Comparison of ENCODE assay signal across 8 cellular contexts in the genomic region with DNA sequence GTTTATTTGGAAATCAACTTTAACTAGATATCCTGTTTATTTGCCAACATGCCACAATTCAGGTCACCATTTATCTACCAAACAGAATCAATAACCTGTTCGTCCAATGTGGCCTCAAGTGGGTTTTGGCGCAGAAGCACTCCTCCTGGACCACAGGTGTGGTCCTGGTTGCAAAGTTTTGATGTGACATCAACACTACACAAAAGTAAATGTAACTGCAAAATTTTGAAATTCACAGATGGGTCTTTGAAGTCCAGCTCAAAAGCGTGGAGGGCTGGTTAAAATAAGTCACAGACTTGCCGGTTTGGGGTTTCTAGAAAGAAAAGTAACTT. TPM values are rescaled to one million over a fixed set of nuclear protein-coding genes. Genes with fewer than 3 reads are reported as not detected.
DNase-seq lines count a peak whose midpoint lies in the region; TF ChIP-seq lines count a peak whose summit lies in the region.

No MANE protein-coding gene starts in this region.

- no peaks in the 10 kb centered on the region for H3K36me3 Mint-ChIP-seq in T-helper 2 cell treated with Interferon-gamma antibody and Interleukin-4, amounts not matched to agents 5 μg/mL and 100 μg/mL, for 36 hours (ENCODE audit: low read depth)

- 37 to 45% (median 39%) methylated on average over 4 of the region's 4 CpGs for WGBS in stomach, 5 donors

- H3K27ac Mint-ChIP-seq in T-helper 2 cell treated with Interferon-gamma antibody and Interleukin-4, amounts not matched to agents 5 μg/mL and 100 μg/mL, for 36 hours = no peak overlapping the region

- H3K27me3 ChIP-seq in iPS-15b (ENCODE audit: control insufficient read depth, insufficient read depth, low read length) (peaks cover 6% of the 10 kb centered on the region), stomach (no peaks in the 10 kb centered on the region)

- TF ChIP-seq EP300 in stomach (IDR thresholded peaks at IDR 0.05) = no peak

- H3K27ac ChIP-seq in stomach = peak overlapping the region in 4 of 5 donors; percentile 90 to 97 (median 94)

- H3K4me3 ChIP-seq in WI38 (ENCODE audit: low read depth, low read length) (peak overlapping the region; percentile 78), iPS-15b (ENCODE audit: low read depth, low read length) (peak overlapping the region; percentile 69), stomach (peak overlapping the region; percentile 73 to 92 (median 83))

- H3K4me1 ChIP-seq in iPS-15b (ENCODE audit: control insufficient read depth, insufficient read depth, low read length) = peaks cover 4% of the 10 kb centered on the region
- H3K4me1 ChIP-seq in stomach = peaks cover 0 to 31% (median 10%) of the 10 kb centered on the region in 4 donors

- peak overlapping the region; percentile 87 for H3K4me3 Mint-ChIP-seq in T-helper 2 cell treated with Interferon-gamma antibody and Interleukin-4, amounts not matched to agents 5 μg/mL and 100 μg/mL, for 36 hours

- H3K27me3 Mint-ChIP-seq in T-helper 2 cell treated with Interferon-gamma antibody and Interleukin-4, amounts not matched to agents 5 μg/mL and 100 μg/mL, for 36 hours (ENCODE audit: low read depth) = peaks cover 5% of the 10 kb centered on the region

- no peak for TF ChIP-seq POLR2A in stomach (IDR thresholded peaks at IDR 0.05)

- DNase-seq in T-helper 2 cell treated with Interferon-gamma antibody and Interleukin-4, amounts not matched to agents 5 μg/mL and 100 μg/mL, for 36 hours (ENCODE audit: low spot score) = no peak
- DNase-seq in T-helper 2 cell = no peak
- no peak for DNase-seq in stomach
- no peak for DNase-seq in HPDE6-E6E7 (ENCODE audit: extremely low spot score)
- no peak for DNase-seq in NOMO-1 (lab: John Stamatoyannopoulos, UW; ENCODE audit: unreplicated experiment in 2 of 2)
- no peak for DNase-seq in HUDEP-2 (lab: John Stamatoyannopoulos, UW; ENCODE audit: unreplicated experiment in 76 of 76)

- H3K9me3 ChIP-seq in iPS-15b (ENCODE audit: control insufficient read depth, insufficient read depth, low read length) (no peaks in the 10 kb centered on the region), stomach (no peaks in the 10 kb centered on the region)

- no peaks in the 10 kb centered on the region for H3K9me3 Mint-ChIP-seq in T-helper 2 cell treated with Interferon-gamma antibody and Interleukin-4, amounts not matched to agents 5 μg/mL and 100 μg/mL, for 36 hours

- H3K36me3 ChIP-seq in iPS-15b (ENCODE audit: control insufficient read depth, insufficient read depth, low read length) (no peaks in the 10 kb centered on the region), stomach (peaks cover 0 to 4% (median 0%) of the 10 kb centered on the region in 4 donors)

- TF ChIP-seq CTCF in WI38 (IDR thresholded peaks at IDR 0.05; ENCODE audit: low read depth, low read length) (no peak), stomach (IDR thresholded peaks at IDR 0.05) (no peak)

- intact Hi-C loops in stomach (cut with DNase I; ENCODE audit: low total_unique reads) = no loop called here

- peak overlapping the region; percentile 19 for H3K9ac ChIP-seq in iPS-15b (ENCODE audit: low read depth, low read length)

- peaks cover 21% of the 10 kb centered on the region for H3K4me1 Mint-ChIP-seq in T-helper 2 cell treated with Interferon-gamma antibody and Interleukin-4, amounts not matched to agents 5 μg/mL and 100 μg/mL, for 36 hours (ENCODE audit: low read depth)

RNA-seq across cellular contexts. Expression of a gene that starts 0.5 kb away (rescaled TPM):
- total RNA-seq in stomach = 100 to 1,000 TPM in 1 of 5 donors, 10 to 100 TPM in 4; 10.1 to 239 (median 26.3) TPM
- polyA plus RNA-seq in stomach = 10 to 100 TPM; 17.9 to 28.4 (median 22.0) TPM

RNA-seq across cellular contexts. Expression of a gene that starts 25.0 kb away (rescaled TPM):
- 10 to 100 TPM in 3 of 5 donors, 1 to 10 TPM in 2; 2.6 to 37.5 (median 11.2) TPM for total RNA-seq in stomach
- polyA plus RNA-seq in stomach = 10 to 100 TPM in 1 of 3 donors, 1 to 10 TPM in 2; 6.4 to 10.7 (median 9.5) TPM
